Comparison of ENCODE assay signal across 1 cellular context in the genomic region with DNA sequence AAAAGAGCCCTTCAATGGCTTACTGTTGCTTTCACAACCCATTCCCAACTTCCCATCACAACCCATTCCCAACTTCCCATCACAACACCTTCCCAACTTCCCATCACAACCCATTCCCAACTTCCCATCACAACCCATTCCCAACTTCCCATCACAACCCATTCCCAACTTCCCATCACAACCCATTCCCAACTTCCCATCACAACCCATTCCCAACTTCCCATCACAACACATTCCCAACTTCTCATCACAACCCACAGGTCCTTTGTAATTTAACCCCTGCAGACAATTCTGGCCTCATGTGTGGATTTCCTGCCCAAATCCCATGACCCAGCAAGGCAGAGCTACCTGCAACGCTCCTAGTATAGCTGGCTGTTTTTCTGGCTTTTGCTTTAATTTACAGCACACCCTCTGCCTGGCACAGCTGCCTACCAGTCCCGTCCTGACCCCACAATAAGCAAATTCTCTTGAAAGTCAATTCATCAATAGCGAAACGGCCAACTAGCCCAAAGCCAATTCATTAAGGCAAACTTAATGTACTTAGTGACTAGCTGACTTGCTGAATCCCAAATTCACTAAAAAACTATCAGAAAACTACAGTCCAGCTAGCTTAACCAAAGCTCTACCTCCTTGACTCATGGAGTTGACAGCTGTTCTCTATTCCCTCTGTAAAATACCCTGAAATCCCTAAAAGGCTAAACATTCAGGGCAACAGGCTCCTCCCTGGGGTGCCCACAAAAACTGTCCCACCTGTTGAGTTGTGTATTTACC.
TF ChIP-seq lines count a peak whose summit lies in the region.

No MANE protein-coding gene starts in this region.

TF ChIP-seq in H1, 55 proteins besides CTCF, POLR2A, EP300 and RAD21:
- no peak for TF ChIP-seq NRF1 (IDR thresholded peaks at IDR 0.05; ENCODE audit: low read depth, low read length)
- TF ChIP-seq POU5F1 (IDR thresholded peaks at IDR 0.05; ENCODE audit: low read depth, low read length) = no peak
- TF ChIP-seq, protein P1, sequence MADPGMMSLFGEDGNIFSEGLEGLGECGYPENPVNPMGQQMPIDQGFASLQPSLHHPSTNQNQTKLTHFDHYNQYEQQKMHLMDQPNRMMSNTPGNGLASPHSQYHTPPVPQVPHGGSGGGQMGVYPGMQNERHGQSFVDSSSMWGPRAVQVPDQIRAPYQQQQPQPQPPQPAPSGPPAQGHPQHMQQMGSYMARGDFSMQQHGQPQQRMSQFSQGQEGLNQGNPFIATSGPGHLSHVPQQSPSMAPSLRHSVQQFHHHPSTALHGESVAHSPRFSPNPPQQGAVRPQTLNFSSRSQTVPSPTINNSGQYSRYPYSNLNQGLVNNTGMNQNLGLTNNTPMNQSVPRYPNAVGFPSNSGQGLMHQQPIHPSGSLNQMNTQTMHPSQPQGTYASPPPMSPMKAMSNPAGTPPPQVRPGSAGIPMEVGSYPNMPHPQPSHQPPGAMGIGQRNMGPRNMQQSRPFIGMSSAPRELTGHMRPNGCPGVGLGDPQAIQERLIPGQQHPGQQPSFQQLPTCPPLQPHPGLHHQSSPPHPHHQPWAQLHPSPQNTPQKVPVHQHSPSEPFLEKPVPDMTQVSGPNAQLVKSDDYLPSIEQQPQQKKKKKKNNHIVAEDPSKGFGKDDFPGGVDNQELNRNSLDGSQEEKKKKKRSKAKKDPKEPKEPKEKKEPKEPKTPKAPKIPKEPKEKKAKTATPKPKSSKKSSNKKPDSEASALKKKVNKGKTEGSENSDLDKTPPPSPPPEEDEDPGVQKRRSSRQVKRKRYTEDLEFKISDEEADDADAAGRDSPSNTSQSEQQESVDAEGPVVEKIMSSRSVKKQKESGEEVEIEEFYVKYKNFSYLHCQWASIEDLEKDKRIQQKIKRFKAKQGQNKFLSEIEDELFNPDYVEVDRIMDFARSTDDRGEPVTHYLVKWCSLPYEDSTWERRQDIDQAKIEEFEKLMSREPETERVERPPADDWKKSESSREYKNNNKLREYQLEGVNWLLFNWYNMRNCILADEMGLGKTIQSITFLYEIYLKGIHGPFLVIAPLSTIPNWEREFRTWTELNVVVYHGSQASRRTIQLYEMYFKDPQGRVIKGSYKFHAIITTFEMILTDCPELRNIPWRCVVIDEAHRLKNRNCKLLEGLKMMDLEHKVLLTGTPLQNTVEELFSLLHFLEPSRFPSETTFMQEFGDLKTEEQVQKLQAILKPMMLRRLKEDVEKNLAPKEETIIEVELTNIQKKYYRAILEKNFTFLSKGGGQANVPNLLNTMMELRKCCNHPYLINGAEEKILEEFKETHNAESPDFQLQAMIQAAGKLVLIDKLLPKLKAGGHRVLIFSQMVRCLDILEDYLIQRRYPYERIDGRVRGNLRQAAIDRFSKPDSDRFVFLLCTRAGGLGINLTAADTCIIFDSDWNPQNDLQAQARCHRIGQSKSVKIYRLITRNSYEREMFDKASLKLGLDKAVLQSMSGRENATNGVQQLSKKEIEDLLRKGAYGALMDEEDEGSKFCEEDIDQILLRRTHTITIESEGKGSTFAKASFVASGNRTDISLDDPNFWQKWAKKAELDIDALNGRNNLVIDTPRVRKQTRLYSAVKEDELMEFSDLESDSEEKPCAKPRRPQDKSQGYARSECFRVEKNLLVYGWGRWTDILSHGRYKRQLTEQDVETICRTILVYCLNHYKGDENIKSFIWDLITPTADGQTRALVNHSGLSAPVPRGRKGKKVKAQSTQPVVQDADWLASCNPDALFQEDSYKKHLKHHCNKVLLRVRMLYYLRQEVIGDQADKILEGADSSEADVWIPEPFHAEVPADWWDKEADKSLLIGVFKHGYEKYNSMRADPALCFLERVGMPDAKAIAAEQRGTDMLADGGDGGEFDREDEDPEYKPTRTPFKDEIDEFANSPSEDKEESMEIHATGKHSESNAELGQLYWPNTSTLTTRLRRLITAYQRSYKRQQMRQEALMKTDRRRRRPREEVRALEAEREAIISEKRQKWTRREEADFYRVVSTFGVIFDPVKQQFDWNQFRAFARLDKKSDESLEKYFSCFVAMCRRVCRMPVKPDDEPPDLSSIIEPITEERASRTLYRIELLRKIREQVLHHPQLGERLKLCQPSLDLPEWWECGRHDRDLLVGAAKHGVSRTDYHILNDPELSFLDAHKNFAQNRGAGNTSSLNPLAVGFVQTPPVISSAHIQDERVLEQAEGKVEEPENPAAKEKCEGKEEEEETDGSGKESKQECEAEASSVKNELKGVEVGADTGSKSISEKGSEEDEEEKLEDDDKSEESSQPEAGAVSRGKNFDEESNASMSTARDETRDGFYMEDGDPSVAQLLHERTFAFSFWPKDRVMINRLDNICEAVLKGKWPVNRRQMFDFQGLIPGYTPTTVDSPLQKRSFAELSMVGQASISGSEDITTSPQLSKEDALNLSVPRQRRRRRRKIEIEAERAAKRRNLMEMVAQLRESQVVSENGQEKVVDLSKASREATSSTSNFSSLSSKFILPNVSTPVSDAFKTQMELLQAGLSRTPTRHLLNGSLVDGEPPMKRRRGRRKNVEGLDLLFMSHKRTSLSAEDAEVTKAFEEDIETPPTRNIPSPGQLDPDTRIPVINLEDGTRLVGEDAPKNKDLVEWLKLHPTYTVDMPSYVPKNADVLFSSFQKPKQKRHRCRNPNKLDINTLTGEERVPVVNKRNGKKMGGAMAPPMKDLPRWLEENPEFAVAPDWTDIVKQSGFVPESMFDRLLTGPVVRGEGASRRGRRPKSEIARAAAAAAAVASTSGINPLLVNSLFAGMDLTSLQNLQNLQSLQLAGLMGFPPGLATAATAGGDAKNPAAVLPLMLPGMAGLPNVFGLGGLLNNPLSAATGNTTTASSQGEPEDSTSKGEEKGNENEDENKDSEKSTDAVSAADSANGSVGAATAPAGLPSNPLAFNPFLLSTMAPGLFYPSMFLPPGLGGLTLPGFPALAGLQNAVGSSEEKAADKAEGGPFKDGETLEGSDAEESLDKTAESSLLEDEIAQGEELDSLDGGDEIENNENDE (IDR thresholded peaks at IDR 0.05; ENCODE audit: insufficient replicate concordance, low read length) = no peak
- no peak for TF ChIP-seq TEAD4 (IDR thresholded peaks at IDR 0.05; ENCODE audit: low read depth, low read length)
- TF ChIP-seq KDM4A (IDR thresholded peaks at IDR 0.05; ENCODE audit: low read depth, low read length, severe bottlenecking) = no peak
- no peak for TF ChIP-seq ATF3 (IDR thresholded peaks at IDR 0.05; ENCODE audit: insufficient read depth, low read depth, low read length)
- no peak for TF ChIP-seq GTF2F1 (IDR thresholded peaks at IDR 0.05; ENCODE audit: borderline replicate concordance, low read depth, low read length)
TF ChIP-seq in H1: peak in this region for 0.
